1 cellular context compared by ENCODE assay signal in the genomic region with DNA sequence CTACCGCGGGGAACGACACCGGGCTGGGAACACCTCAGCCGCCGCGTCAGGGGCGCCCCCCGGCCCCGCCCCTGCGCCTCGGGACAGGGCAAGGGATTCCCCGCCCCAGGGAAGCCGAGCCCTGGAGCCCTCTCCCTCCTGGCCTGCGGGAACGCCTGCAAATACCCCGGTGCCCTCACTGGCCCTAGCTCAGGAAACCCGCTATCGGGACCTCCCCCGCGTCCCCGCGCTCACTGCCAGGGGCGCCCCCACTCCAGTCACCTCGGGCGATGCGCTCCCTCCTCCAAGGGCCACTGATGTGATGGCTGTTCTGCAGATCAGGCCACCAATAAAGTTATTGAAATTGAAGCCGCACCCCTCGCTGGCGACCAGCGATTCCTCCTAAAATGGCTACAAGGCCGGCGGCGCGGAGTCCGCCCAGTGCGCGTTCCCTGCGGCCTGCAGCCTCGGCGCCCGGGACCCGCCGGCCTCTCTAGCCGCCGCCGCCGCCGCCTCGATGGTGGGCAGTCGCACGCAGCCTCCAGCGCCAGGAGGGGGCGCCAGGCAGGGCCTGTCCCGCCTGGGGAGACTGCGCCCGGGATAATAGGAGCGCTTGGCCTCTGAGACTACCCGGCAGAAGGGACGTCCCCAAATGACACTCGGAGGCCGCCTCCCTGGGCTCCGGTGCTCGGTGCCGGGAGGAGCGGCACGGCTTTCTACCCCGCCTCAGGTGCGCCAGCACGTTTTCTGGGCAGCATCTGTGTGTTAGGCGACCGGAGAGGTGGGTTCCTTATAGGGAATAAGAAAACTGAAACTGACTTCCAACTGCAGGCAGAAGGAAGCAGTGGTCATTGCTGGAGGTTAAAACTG.
TF ChIP-seq lines count a peak whose summit lies in the region.

A gene with protein sequence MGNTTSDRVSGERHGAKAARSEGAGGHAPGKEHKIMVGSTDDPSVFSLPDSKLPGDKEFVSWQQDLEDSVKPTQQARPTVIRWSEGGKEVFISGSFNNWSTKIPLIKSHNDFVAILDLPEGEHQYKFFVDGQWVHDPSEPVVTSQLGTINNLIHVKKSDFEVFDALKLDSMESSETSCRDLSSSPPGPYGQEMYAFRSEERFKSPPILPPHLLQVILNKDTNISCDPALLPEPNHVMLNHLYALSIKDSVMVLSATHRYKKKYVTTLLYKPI (minus strand): TSS at position 303 of the 849 bp plus-strand sequence. CDS start 326 bp downstream, outside the sequence.

TF ChIP-seq in HCT116, 20 proteins besides CTCF, POLR2A, EP300 and RAD21:
- TF ChIP-seq ZNF274 (IDR thresholded peaks at IDR 0.05; ENCODE audit: low read depth, low read length) = no peak
- TF ChIP-seq CEBPB (IDR thresholded peaks at IDR 0.05; ENCODE audit: low read depth) = no peak
- peak; percentile 31; the same call in 1 of the 2 replicates for TF ChIP-seq FOSL1 (IDR thresholded peaks at IDR 0.05; ENCODE audit: low read depth)
- TF ChIP-seq SRF (IDR thresholded peaks at IDR 0.05; ENCODE audit: low read depth) = peak; percentile 95
- TF ChIP-seq, protein P1, sequence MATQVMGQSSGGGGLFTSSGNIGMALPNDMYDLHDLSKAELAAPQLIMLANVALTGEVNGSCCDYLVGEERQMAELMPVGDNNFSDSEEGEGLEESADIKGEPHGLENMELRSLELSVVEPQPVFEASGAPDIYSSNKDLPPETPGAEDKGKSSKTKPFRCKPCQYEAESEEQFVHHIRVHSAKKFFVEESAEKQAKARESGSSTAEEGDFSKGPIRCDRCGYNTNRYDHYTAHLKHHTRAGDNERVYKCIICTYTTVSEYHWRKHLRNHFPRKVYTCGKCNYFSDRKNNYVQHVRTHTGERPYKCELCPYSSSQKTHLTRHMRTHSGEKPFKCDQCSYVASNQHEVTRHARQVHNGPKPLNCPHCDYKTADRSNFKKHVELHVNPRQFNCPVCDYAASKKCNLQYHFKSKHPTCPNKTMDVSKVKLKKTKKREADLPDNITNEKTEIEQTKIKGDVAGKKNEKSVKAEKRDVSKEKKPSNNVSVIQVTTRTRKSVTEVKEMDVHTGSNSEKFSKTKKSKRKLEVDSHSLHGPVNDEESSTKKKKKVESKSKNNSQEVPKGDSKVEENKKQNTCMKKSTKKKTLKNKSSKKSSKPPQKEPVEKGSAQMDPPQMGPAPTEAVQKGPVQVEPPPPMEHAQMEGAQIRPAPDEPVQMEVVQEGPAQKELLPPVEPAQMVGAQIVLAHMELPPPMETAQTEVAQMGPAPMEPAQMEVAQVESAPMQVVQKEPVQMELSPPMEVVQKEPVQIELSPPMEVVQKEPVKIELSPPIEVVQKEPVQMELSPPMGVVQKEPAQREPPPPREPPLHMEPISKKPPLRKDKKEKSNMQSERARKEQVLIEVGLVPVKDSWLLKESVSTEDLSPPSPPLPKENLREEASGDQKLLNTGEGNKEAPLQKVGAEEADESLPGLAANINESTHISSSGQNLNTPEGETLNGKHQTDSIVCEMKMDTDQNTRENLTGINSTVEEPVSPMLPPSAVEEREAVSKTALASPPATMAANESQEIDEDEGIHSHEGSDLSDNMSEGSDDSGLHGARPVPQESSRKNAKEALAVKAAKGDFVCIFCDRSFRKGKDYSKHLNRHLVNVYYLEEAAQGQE (IDR thresholded peaks at IDR 0.05; ENCODE audit: low read depth) = no peak
- TF ChIP-seq EGR1 (IDR thresholded peaks at IDR 0.05; ENCODE audit: low read depth) = peak; percentile 31; the same call in 1 of the 2 replicates
- TF ChIP-seq SP1 (IDR thresholded peaks at IDR 0.05; ENCODE audit: low read depth) = peak; percentile 88
- TF ChIP-seq YY1 (IDR thresholded peaks at IDR 0.05; ENCODE audit: extremely low read depth, insufficient replicate concordance, low read depth, low read length) = peak; percentile 92
- no peak for TF ChIP-seq EZH2phosphoT487 (IDR thresholded peaks at IDR 0.05; ENCODE audit: borderline replicate concordance)
- no peak for TF ChIP-seq ELF1 (IDR thresholded peaks at IDR 0.05; ENCODE audit: borderline replicate concordance, low read depth)
- TF ChIP-seq, protein P2, sequence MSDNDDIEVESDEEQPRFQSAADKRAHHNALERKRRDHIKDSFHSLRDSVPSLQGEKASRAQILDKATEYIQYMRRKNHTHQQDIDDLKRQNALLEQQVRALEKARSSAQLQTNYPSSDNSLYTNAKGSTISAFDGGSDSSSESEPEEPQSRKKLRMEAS (IDR thresholded peaks at IDR 0.05) = peak; percentile 79
- peak; percentile 21 for TF ChIP-seq TCF7L2 (IDR thresholded peaks at IDR 0.05; ENCODE audit: borderline replicate concordance, extremely low read depth, insufficient read depth, insufficient read length)
- TF ChIP-seq EZH2 (IDR thresholded peaks at IDR 0.05) = no peak
- TF ChIP-seq, protein P3, sequence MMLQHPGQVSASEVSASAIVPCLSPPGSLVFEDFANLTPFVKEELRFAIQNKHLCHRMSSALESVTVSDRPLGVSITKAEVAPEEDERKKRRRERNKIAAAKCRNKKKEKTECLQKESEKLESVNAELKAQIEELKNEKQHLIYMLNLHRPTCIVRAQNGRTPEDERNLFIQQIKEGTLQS (IDR thresholded peaks at IDR 0.05) = no peak; the same call in 1 of the 2 replicates
- TF ChIP-seq ZFX (IDR thresholded peaks at IDR 0.05) = peak; percentile 85
- peak; percentile 70 for TF ChIP-seq SIN3A (IDR thresholded peaks at IDR 0.05; ENCODE audit: low read depth)
- TF ChIP-seq CBX3 (IDR thresholded peaks at IDR 0.05; ENCODE audit: low read depth) = peak; percentile 92
- TF ChIP-seq, protein P4, sequence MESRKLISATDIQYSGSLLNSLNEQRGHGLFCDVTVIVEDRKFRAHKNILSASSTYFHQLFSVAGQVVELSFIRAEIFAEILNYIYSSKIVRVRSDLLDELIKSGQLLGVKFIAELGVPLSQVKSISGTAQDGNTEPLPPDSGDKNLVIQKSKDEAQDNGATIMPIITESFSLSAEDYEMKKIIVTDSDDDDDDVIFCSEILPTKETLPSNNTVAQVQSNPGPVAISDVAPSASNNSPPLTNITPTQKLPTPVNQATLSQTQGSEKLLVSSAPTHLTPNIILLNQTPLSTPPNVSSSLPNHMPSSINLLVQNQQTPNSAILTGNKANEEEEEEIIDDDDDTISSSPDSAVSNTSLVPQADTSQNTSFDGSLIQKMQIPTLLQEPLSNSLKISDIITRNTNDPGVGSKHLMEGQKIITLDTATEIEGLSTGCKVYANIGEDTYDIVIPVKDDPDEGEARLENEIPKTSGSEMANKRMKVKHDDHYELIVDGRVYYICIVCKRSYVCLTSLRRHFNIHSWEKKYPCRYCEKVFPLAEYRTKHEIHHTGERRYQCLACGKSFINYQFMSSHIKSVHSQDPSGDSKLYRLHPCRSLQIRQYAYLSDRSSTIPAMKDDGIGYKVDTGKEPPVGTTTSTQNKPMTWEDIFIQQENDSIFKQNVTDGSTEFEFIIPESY (IDR thresholded peaks at IDR 0.05; ENCODE audit: extremely low read depth, insufficient replicate concordance, low read length) = peak; percentile 3
- TF ChIP-seq JUND (IDR thresholded peaks at IDR 0.05) = peak; percentile 52
- TF ChIP-seq POLR2AphosphoS5 (IDR thresholded peaks at IDR 0.05; ENCODE audit: low read depth, low read length) = peak; percentile 78
